In the genomic region with DNA sequence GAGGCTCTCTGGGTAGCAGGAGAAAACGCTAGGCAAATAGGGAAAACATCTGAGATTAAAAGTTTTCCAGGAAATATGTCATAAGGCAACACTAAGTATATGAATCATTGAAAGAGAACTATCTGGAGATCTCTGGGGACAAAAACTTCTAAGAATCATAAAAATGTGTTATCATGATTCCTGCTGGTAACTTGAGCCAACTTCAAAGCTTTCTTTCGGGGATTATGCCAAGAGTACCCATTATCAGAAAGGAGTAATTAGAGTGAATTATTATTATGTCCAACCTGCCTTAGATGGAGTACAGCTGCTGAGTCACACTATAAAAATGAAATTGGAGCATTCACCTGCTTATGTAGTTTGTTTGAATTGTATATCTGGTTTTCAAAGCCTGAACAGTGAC, we compare ENCODE assay signal across 1 cellular context.
TF ChIP-seq lines count a peak whose summit lies in the region.

No MANE protein-coding gene starts in this region.

TF ChIP-seq in HCT116, 20 proteins besides CTCF, POLR2A, EP300 and RAD21 (continued from another document):
- TF ChIP-seq, protein P1, sequence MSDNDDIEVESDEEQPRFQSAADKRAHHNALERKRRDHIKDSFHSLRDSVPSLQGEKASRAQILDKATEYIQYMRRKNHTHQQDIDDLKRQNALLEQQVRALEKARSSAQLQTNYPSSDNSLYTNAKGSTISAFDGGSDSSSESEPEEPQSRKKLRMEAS (IDR thresholded peaks at IDR 0.05), result peak; percentile 31; the same call in 1 of the 2 replicates
- peak; percentile 64; the same call in 1 of the 2 replicates for TF ChIP-seq CBX3 (IDR thresholded peaks at IDR 0.05; ENCODE audit: low read depth)
- TF ChIP-seq SRF (IDR thresholded peaks at IDR 0.05; ENCODE audit: low read depth), result peak; percentile 88
- peak; percentile 53; the same call in 1 of the 2 replicates for TF ChIP-seq POLR2AphosphoS5 (IDR thresholded peaks at IDR 0.05; ENCODE audit: low read depth, low read length)
- TF ChIP-seq, protein P2, sequence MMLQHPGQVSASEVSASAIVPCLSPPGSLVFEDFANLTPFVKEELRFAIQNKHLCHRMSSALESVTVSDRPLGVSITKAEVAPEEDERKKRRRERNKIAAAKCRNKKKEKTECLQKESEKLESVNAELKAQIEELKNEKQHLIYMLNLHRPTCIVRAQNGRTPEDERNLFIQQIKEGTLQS (IDR thresholded peaks at IDR 0.05), result 0 out of 2 replicates have a peak, but pooled peaks have one; percentile 19
- TF ChIP-seq SIN3A (IDR thresholded peaks at IDR 0.05; ENCODE audit: low read depth), result peak; percentile 83
- TF ChIP-seq TCF7L2 (IDR thresholded peaks at IDR 0.05; ENCODE audit: borderline replicate concordance, extremely low read depth, insufficient read depth, insufficient read length), result peak; percentile 97
- no peak for TF ChIP-seq EZH2phosphoT487 (IDR thresholded peaks at IDR 0.05; ENCODE audit: borderline replicate concordance)
- peak; percentile 84 for TF ChIP-seq FOSL1 (IDR thresholded peaks at IDR 0.05; ENCODE audit: low read depth)
- peak; percentile 80 for TF ChIP-seq CEBPB (IDR thresholded peaks at IDR 0.05; ENCODE audit: low read depth)
- TF ChIP-seq JUND (IDR thresholded peaks at IDR 0.05), result peak; percentile 91
- TF ChIP-seq ZFX (IDR thresholded peaks at IDR 0.05), result no peak
- TF ChIP-seq EGR1 (IDR thresholded peaks at IDR 0.05; ENCODE audit: low read depth), result no peak
